8 cellular contexts compared by ENCODE assay signal in genomic region chr11:72828081-72828567, GRCh38. TPM values are rescaled to one million over a fixed set of nuclear protein-coding genes. Genes with fewer than 3 reads are reported as not detected.
DNase-seq lines count a peak whose midpoint lies in the region; ATAC-seq, FAIRE-seq and TF ChIP-seq lines count a peak whose summit lies in the region.

No MANE protein-coding gene starts in this region.

- H3K27ac ChIP-seq in coronary artery, result peak overlapping the region; percentile 12 to 35

- no peak overlapping the region for H3K4me3 Mint-ChIP-seq in progenitor cell of endocrine pancreas (ENCODE audit: low read depth)
- no peak overlapping the region for H3K4me3 Mint-ChIP-seq in Calu3 (ENCODE audit: low read depth, unreplicated experiment)

- peaks cover 2% of the 10 kb centered on the region for H3K27me3 Mint-ChIP-seq in progenitor cell of endocrine pancreas
- H3K27me3 Mint-ChIP-seq in Calu3 (ENCODE audit: unreplicated experiment), result no peaks in the 10 kb centered on the region

- H3K4me3 ChIP-seq in NB4 (ENCODE audit: low read depth, low read length), result no peak overlapping the region
- no peak overlapping the region for H3K4me3 ChIP-seq in coronary artery

- H3K4me1 Mint-ChIP-seq in progenitor cell of endocrine pancreas (ENCODE audit: low read depth), result peaks cover 2% of the 10 kb centered on the region
- H3K4me1 Mint-ChIP-seq in Calu3 (ENCODE audit: low read depth, unreplicated experiment), result no peaks in the 10 kb centered on the region

- H3K27ac Mint-ChIP-seq in progenitor cell of endocrine pancreas (peak overlapping the region; percentile 62), Calu3 (ENCODE audit: unreplicated experiment) (no peak overlapping the region)

- intact Hi-C loops in left colon (cut with DNase I, micrococcal nuclease), result loop anchor here in 1 of 2 donors (2.0 kb wide), 1 partner anchor 351 kb away; no protein-coding TSS in a partner anchor
- intact Hi-C loops in Calu3 (cut with micrococcal nuclease; ENCODE audit: unreplicated experiment), result no loop called here

- FAIRE-seq in frontal cortex (lab: Jason Lieb, UNC), result no peak

- no peak for TF ChIP-seq POLR2A in NB4 (IDR thresholded peaks at IDR 0.05; ENCODE audit: extremely low read depth, insufficient read length)

- no TSS peak for BruUV-seq in Calu3 (replicated peaks; lab: Mats Ljungman, UMichigan)

- H3K36me3 Mint-ChIP-seq in progenitor cell of endocrine pancreas (ENCODE audit: insufficient read depth) (peaks cover 1% of the 10 kb centered on the region), Calu3 (ENCODE audit: insufficient read depth, unreplicated experiment) (no peaks in the 10 kb centered on the region)

- DNase-seq in DMS53 treated with DMSO at 0.1 percent for 48 hours (lab: John Stamatoyannopoulos, UW; ENCODE audit: unreplicated experiment) (peak; percentile 98), NB4 (ENCODE audit: low read depth) (peak; percentile 39), coronary artery (ENCODE audit: low spot score) (no peak), progenitor cell of endocrine pancreas (ENCODE audit: low spot score, unreplicated experiment) (no peak), left colon (no peak), frontal cortex (ENCODE audit: low spot score in 2 of 2) (no peak), GOT3 (lab: John Stamatoyannopoulos, UW) (no peak), Calu3 (no peak)

- no peak for ATAC-seq in left colon

- CTCF ChIA-PET in Calu3 (lab: Charles Lee), result no interaction called here

- TF ChIP-seq CTCF in NB4 (IDR thresholded peaks at IDR 0.05; ENCODE audit: low read depth, low read length) (no peak), coronary artery (IDR thresholded peaks at IDR 0.05) (no peak), progenitor cell of endocrine pancreas (IDR thresholded peaks at IDR 0.05; ENCODE audit: unreplicated experiment) (no peak), Calu3 (IDR thresholded peaks at IDR 0.05; ENCODE audit: unreplicated experiment) (no peak)

- H3K9me3 Mint-ChIP-seq in progenitor cell of endocrine pancreas (ENCODE audit: low read depth), result no peaks in the 10 kb centered on the region
- no peaks in the 10 kb centered on the region for H3K9me3 Mint-ChIP-seq in Calu3 (ENCODE audit: low read depth, unreplicated experiment)

RNA-seq across cellular contexts. Expression of gene ATG16L2, which starts 13.9 kb away (rescaled TPM):
- total RNA-seq in progenitor cell of endocrine pancreas (43.8 and 43.9 TPM in 2 replicates), left colon (10 to 100 TPM; 44.4 to 54.2 TPM), frontal cortex (2.9 TPM), Calu3 (2022) (28.7 and 29.1 TPM in 2 replicates)

RNA-seq across cellular contexts. Expression of gene STARD10, which starts 34.3 kb away (rescaled TPM):
- total RNA-seq in progenitor cell of endocrine pancreas, result 212 and 220 TPM in 2 replicates
- 100 to 1,000 TPM; 417 to 464 TPM for total RNA-seq in left colon
- total RNA-seq in frontal cortex, result 37.9 TPM
- 55.1 and 68.9 TPM in 2 replicates for total RNA-seq in Calu3 (2022)

Comparison
In these comparisons a context has a peak if more than half of its experiments do, and no peak if none do; other contexts are left out.
1. DNase-seq: peak in DMS53 treated with DMSO at 0.1 percent for 48 hours (single experiment) and NB4 (single experiment); none in coronary artery (single experiment), progenitor cell of endocrine pancreas (single experiment), left colon (0 of 2), frontal cortex (0 of 2), GOT3 (single experiment) and Calu3 (single experiment).